9 cellular contexts compared by ENCODE assay signal in genomic region chr6:150395388-150396009, GRCh38. TPM values are rescaled to one million over a fixed set of nuclear protein-coding genes. Genes with fewer than 3 reads are reported as not detected.
DNase-seq lines count a peak whose midpoint lies in the region; ATAC-seq, FAIRE-seq and TF ChIP-seq lines count a peak whose summit lies in the region.
"Had no signal": no experiment of that assay in that cellular context is flagged by ENCODE, and none has a peak within 500 bp of the region (broad histone marks: within the 10 kb centered on the region; RNA-seq: fewer than 3 reads in every experiment).

No MANE protein-coding gene starts in this region.

- peak; percentile 46 for TF ChIP-seq CTCF in MM.1S (IDR thresholded peaks at IDR 0.05; ENCODE audit: low read length)

- no peaks in the 10 kb centered on the region for H3K36me3 ChIP-seq in MM.1S (replicated peaks; ENCODE audit: insufficient read depth, low read length)
- H3K36me3 ChIP-seq: ovary had no signal

- in situ Hi-C loops in SK-MEL-5 (cut with HindIII; ENCODE audit: low pct_unique_long_range_greater_than_20kb, low sequenced_read_pairs), result no loop called here

- no peaks in the 10 kb centered on the region for H3F3A ChIP-seq in MM.1S (ENCODE audit: insufficient read depth, low read length)

- H4K20me1 ChIP-seq in MM.1S (ENCODE audit: insufficient read depth, low read length), result no peaks in the 10 kb centered on the region

- peak; percentile 64 for ATAC-seq in left lobe of liver
- no peak for ATAC-seq in GM21825 (IDR thresholded peaks at IDR 0.05; ENCODE audit: unreplicated experiment)

- H3K4me1 ChIP-seq in MM.1S (ENCODE audit: low read length), result no peaks in the 10 kb centered on the region

- no peaks in the 10 kb centered on the region for H3K9me3 ChIP-seq in MM.1S (replicated peaks; ENCODE audit: insufficient read depth, low read length)
- H3K9me3 ChIP-seq: ovary had no signal

- no peak overlapping the region for H3K9ac ChIP-seq in MM.1S (ENCODE audit: low read length)

- TF ChIP-seq POLR2A in GM12892 (IDR thresholded peaks at IDR 0.05; ENCODE audit: low read depth, low read length), result no peak

- no peak overlapping the region for H2AFZ ChIP-seq in MM.1S (ENCODE audit: low read length)

- H3K27ac ChIP-seq in MM.1S (ENCODE audit: low read length) (no peak overlapping the region), substantia nigra (ENCODE audit: low read depth, low read length, poor library complexity, severe bottlenecking) (no peak overlapping the region)
- H3K27ac ChIP-seq: ovary had no signal

- H3K4me2 ChIP-seq in MM.1S (ENCODE audit: low read depth, low read length), result no peak overlapping the region

- H3K4me3 ChIP-seq in MM.1S (ENCODE audit: low read length), result no peak overlapping the region
- H3K4me3 ChIP-seq: ovary had no signal

- no peaks in the 10 kb centered on the region for H3K27me3 ChIP-seq in MM.1S (replicated peaks; ENCODE audit: insufficient read depth, low read length)
- H3K27me3 ChIP-seq: ovary had no signal

- DNase-seq in Ammon's horn (ENCODE audit: low spot score) (peak; percentile 78), GM12892 (ENCODE audit: insufficient read length) (peak; percentile 19), MM.1S (peak; percentile 25), SK-MEL-5 (ENCODE audit: low read depth, low spot score) (peak; percentile 83), cerebellar cortex (ENCODE audit: low spot score) (peak; percentile 59), left lobe of liver (ENCODE audit: low spot score) (no peak), substantia nigra (lab: John Stamatoyannopoulos, UW) (peak in 28 of 49 donors; percentile 3 to 67 (median 22))

- peak; percentile 77 for FAIRE-seq in GM12892 (lab: Jason Lieb, UNC)

- no peaks in the 10 kb centered on the region for H3K9me2 ChIP-seq in MM.1S (replicated peaks; ENCODE audit: insufficient read depth, low read length)

- H3K79me2 ChIP-seq in MM.1S (ENCODE audit: low read length), result no peaks in the 10 kb centered on the region

RNA-seq across cellular contexts. Expression of gene IYD, which starts 26.7 kb away (rescaled TPM):
- not detected for polyA plus RNA-seq in GM12892 (2012; ENCODE audit: missing spikeins)
- total RNA-seq in SK-MEL-5 (2014; rRNA removed; shearing (Covaris generic)), result not detected in 2 replicates
- polyA plus RNA-seq in SK-MEL-5 (2015; cell fraction: cytosol; rRNA removed), result 0.01 TPM in 1 of 2 replicates, not detected in the other
- polyA plus RNA-seq in SK-MEL-5 (2015; cell fraction: nucleus; rRNA removed), result not detected in 2 replicates
- 28.2 TPM for total RNA-seq in left lobe of liver
- total RNA-seq: ovary had no signal
- polyA plus RNA-seq: ovary had no signal

Comparison
In these comparisons a context has a peak if more than half of its experiments do, and no peak if none do; other contexts are left out.
1. RNA of gene IYD, which starts 26.7 kb away (total RNA-seq): 28.2 TPM in left lobe of liver (single experiment); not detected in SK-MEL-5; every median in the first group is over 10 times any median in the second.